Comparison of ENCODE assay signal across 8 cellular contexts in the genomic region with DNA sequence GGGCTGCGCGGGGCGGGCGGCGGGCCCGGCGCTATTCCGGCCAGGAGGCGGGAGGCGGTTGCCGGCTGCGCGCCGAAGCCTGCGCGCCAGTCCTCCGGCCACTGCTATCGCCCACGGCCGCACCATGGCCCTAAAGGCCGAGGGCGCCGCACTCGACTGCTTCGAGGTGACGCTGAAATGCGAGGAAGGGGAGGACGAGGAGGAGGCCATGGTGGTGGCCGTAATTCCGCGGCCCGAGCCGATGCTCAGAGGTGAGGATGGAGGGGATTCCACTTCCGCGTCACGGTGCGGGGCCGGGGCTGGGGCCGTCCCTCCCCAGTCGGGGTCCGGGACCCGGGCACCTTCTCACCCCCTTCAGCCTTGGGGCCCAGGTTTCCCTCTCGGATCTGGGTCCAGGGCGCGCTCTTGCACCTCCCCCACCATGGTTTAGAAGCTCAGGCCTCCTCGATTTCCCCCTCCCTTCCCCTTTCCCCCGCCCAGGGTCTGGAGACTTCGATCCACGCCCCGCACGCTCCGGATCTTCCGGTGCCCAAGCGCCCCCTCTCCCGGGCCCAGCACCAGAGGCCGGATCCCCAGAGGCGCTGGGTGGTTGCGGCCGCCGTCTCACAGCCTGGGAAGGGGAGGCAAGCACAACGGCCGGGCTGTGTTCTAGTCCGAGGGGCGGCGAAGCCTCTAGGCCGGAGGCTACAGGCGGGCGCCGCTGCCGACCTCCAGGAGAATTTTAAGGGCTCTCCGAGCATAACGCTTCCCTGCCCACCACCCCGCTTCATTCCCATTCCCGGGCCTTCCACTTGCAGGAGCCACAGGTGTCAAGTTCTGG. TPM values are rescaled to one million over a fixed set of nuclear protein-coding genes. Genes with fewer than 3 reads are reported as not detected.
A peak's percentile ranks its signal among the peaks of the same experiment; 100 is the strongest.
DNase-seq lines count a peak whose midpoint lies in the region; ATAC-seq and TF ChIP-seq lines count a peak whose summit lies in the region.

No MANE protein-coding gene starts in this region.

- peaks cover 3% of the 10 kb centered on the region for H3K27me3 Mint-ChIP-seq in activated CD4-positive, alpha-beta T cell treated with anti-CD3 and anti-CD28 coated beads, Interleukin-2, amount 10 ng/mL, durations not matched to agents 24 days and 14 days
- no peaks in the 10 kb centered on the region for H3K27me3 Mint-ChIP-seq in stimulated activated memory B cell treated with anti-CD40 and anti-IgM and Interleukin-4, amounts not matched to agents 10 μg/mL and 1 μg/mL and 100 μg/mL, for 72 hours

- H3K27ac ChIP-seq in HCT116 (ENCODE audit: low read depth, low read length) (peak overlapping the region; percentile 91), MM.1S (ENCODE audit: low read length) (peak overlapping the region; percentile 43; the same call in 1 of the 2 replicates), lung (ENCODE audit: low read depth in 1 of 2, low read length in 1 of 2) (peak overlapping the region; percentile 74 to 94)
- H3K27ac ChIP-seq in effector memory CD4-positive, alpha-beta T cell (ENCODE audit: insufficient read depth, low read length, poor library complexity, severe bottlenecking): peak overlapping the region; percentile 55

- CTCF ChIA-PET in HCT116 (lab: Charles Lee): interaction anchor here (1.1 kb wide), 1 partner anchor 25 kb away, joined by 3 read pairs; the partner anchor contains the start of gene MARK2

- H3K4me2 ChIP-seq in HCT116 (ENCODE audit: low read length) (peak overlapping the region; percentile 89), MM.1S (ENCODE audit: low read depth, low read length) (peak overlapping the region; percentile 89)

- H3K4me1 ChIP-seq in HCT116 (ENCODE audit: control insufficient read depth in 1 of 2, insufficient read depth in 2 of 2, low read length in 2 of 2) (peaks cover 10 to 19% of the 10 kb centered on the region in 2 experiments; a peak in 3 of 4 replicates), MM.1S (ENCODE audit: low read length) (peaks cover 13% of the 10 kb centered on the region), lung (ENCODE audit: control insufficient read depth in 2 of 2, insufficient read depth in 2 of 2, low read length in 2 of 2) (peaks cover 0 to 4% of the 10 kb centered on the region in 2 donors)
- H3K4me1 ChIP-seq in effector memory CD4-positive, alpha-beta T cell (ENCODE audit: control insufficient read depth, insufficient read depth, low read length, poor library complexity, severe bottlenecking): peaks cover 14% of the 10 kb centered on the region

- no peaks in the 10 kb centered on the region for H3K9me3 ChIP-seq in HCT116 (ENCODE audit: control insufficient read depth in 1 of 2, insufficient read depth in 1 of 2, low read depth in 1 of 2, low read length in 2 of 2)
- no peaks in the 10 kb centered on the region for H3K9me3 ChIP-seq in MM.1S (replicated peaks; ENCODE audit: insufficient read depth, low read length)
- H3K9me3 ChIP-seq in effector memory CD4-positive, alpha-beta T cell (ENCODE audit: control insufficient read depth, low read length): no peaks in the 10 kb centered on the region
- H3K9me3 ChIP-seq in lung (ENCODE audit: control insufficient read depth in 2 of 2, insufficient read depth in 1 of 2, low read length in 1 of 2): no peaks in the 10 kb centered on the region

- peak overlapping the region; percentile 86 for H3K4me3 Mint-ChIP-seq in activated CD4-positive, alpha-beta T cell treated with anti-CD3 and anti-CD28 coated beads, Interleukin-2, amount 10 ng/mL, durations not matched to agents 24 days and 14 days
- peak overlapping the region; percentile 85 for H3K4me3 Mint-ChIP-seq in stimulated activated memory B cell treated with anti-CD40 and anti-IgM and Interleukin-4, amounts not matched to agents 10 μg/mL and 1 μg/mL and 100 μg/mL, for 72 hours

- POLR2A ChIA-PET in HCT116 (lab: Charles Lee): interaction anchor here (1.3 kb wide), 1 partner anchor 11 kb away, joined by 3 read pairs; no protein-coding TSS in a partner anchor

- no peak for TF ChIP-seq CTCF in HCT116 (IDR thresholded peaks at IDR 0.05 in 2 of 3, conservative IDR thresholded peaks at IDR 0.05 in 1 of 3; ENCODE audit: borderline replicate concordance in 1 of 3, insufficient read depth in 1 of 3, low read depth in 2 of 3, low read length in 2 of 3)
- no peak for TF ChIP-seq CTCF in MM.1S (IDR thresholded peaks at IDR 0.05; ENCODE audit: low read length)
- no peak for TF ChIP-seq CTCF in lung (IDR thresholded peaks at IDR 0.05; ENCODE audit: control extremely low read depth, extremely low read depth)

- RAD21 ChIA-PET in HCT116 (lab: Charles Lee; ENCODE audit: low non-redundant PET in 1 of 2, low total read pairs in 2 of 2, uncharacterized antibody in 2 of 2, unreplicated experiment in 2 of 2): interaction anchor here in 1 of 2 experiments (0.8 kb wide), 1 partner anchor 45 kb away, joined by 3 read pairs; the partner anchor contains the start of gene ZFTA

- ATAC-seq in HCT116 (peak; percentile 75), lung (ENCODE audit: insufficient read depth, low FRiP score) (peak; percentile 22)
- peak; percentile 70 for ATAC-seq in stimulated activated memory B cell treated with anti-CD40 and anti-IgM and Interleukin-4, amounts not matched to agents 10 μg/mL and 1 μg/mL and 100 μg/mL, for 72 hours

- peaks cover 27% of the 10 kb centered on the region for H3K36me3 Mint-ChIP-seq in activated CD4-positive, alpha-beta T cell treated with anti-CD3 and anti-CD28 coated beads, Interleukin-2, amount 10 ng/mL, durations not matched to agents 24 days and 14 days (ENCODE audit: low read depth)
- peaks cover 26% of the 10 kb centered on the region for H3K36me3 Mint-ChIP-seq in stimulated activated memory B cell treated with anti-CD40 and anti-IgM and Interleukin-4, amounts not matched to agents 10 μg/mL and 1 μg/mL and 100 μg/mL, for 72 hours

- peaks cover 4% of the 10 kb centered on the region; the same call in 1 of the 2 replicates for H4K20me1 ChIP-seq in HCT116 (ENCODE audit: insufficient read depth)
- H4K20me1 ChIP-seq in MM.1S (ENCODE audit: insufficient read depth, low read length): no peaks in the 10 kb centered on the region

- H2AFZ ChIP-seq in HCT116 (ENCODE audit: low read depth, low read length, poor library complexity, severe bottlenecking): no peak overlapping the region
- H2AFZ ChIP-seq in MM.1S (ENCODE audit: low read length): peak overlapping the region; percentile 94

- DNase-seq in NCI-H1417 (lab: John Stamatoyannopoulos, UW) (peak; percentile 37 to 87 (median 83)), NCI-H1417 treated with DMSO at 0.1 percent for 48 hours (lab: John Stamatoyannopoulos, UW) (no peak), HCT116 (ENCODE audit: low read depth, low spot score) (no peak), MM.1S (peak; percentile 50), lung (ENCODE audit: low spot score) (peak; percentile 37)
- peak; percentile 85 for DNase-seq in activated CD4-positive, alpha-beta T cell treated with anti-CD3 and anti-CD28 coated beads, Interleukin-2, amount 10 ng/mL, durations not matched to agents 24 days and 14 days
- DNase-seq in effector memory CD4-positive, alpha-beta T cell: peak in 1 of 3 donors; percentile 13

- H3K36me3 ChIP-seq in HCT116 (ENCODE audit: control insufficient read depth in 1 of 2, insufficient read depth in 2 of 2, low read length in 2 of 2) (peaks cover 12 to 20% of the 10 kb centered on the region in 2 experiments; a peak in 2 of 4 replicates), MM.1S (replicated peaks; ENCODE audit: insufficient read depth, low read length) (peaks cover 6% of the 10 kb centered on the region; the same call in 1 of the 2 replicates), lung (ENCODE audit: control insufficient read depth in 2 of 2, insufficient read depth in 2 of 2, low read length in 2 of 2) (peaks cover 5 to 14% of the 10 kb centered on the region in 2 donors)
- peaks cover 9% of the 10 kb centered on the region for H3K36me3 ChIP-seq in effector memory CD4-positive, alpha-beta T cell (ENCODE audit: control insufficient read depth, insufficient read depth, low read length)

- H3K27me3 ChIP-seq in HCT116 (ENCODE audit: insufficient read depth, low read length) (no peaks in the 10 kb centered on the region), MM.1S (replicated peaks; ENCODE audit: insufficient read depth, low read length) (no peaks in the 10 kb centered on the region), lung (ENCODE audit: control insufficient read depth, insufficient read depth) (no peaks in the 10 kb centered on the region)
- H3K27me3 ChIP-seq in effector memory CD4-positive, alpha-beta T cell (replicated peaks; ENCODE audit: control insufficient read depth, insufficient read depth, low read length, poor library complexity, severe bottlenecking): no peaks in the 10 kb centered on the region

- no peak for TF ChIP-seq RAD21 in HCT116 (IDR thresholded peaks at IDR 0.05; ENCODE audit: low read depth)

- BruUV-seq in HCT116 (replicated peaks; lab: Mats Ljungman, UMichigan): no TSS peak

- intact Hi-C loops in HCT116 (cut with micrococcal nuclease): no loop called here
- intact Hi-C loops in activated CD4-positive, alpha-beta T cell treated with anti-CD3 and anti-CD28 coated beads, Interleukin-2, amount 10 ng/mL, durations not matched to agents 24 days and 14 days (cut with micrococcal nuclease): loop anchor here (1.0 to 2.0 kb wide), 3 partner anchors 25 to 131 kb away; partner anchors contain the start of gene MARK2

- no peak for TF ChIP-seq POLR2A in HCT116 (IDR thresholded peaks at IDR 0.05; ENCODE audit: borderline replicate concordance, extremely low read depth, insufficient read depth, insufficient read length)

- H3K9ac ChIP-seq in HCT116 (ENCODE audit: low read length) (peak overlapping the region; percentile 96), MM.1S (ENCODE audit: low read length) (peak overlapping the region; percentile 90)

- H3K79me2 ChIP-seq in HCT116 (ENCODE audit: insufficient read depth, low read length): peaks cover 47% of the 10 kb centered on the region
- peaks cover 42% of the 10 kb centered on the region for H3K79me2 ChIP-seq in MM.1S (ENCODE audit: low read length)

- H3K9me2 ChIP-seq in HCT116 (ENCODE audit: insufficient read depth) (no peaks in the 10 kb centered on the region), MM.1S (replicated peaks; ENCODE audit: insufficient read depth, low read length) (no peaks in the 10 kb centered on the region)

- peaks cover 30% of the 10 kb centered on the region for H3K4me1 Mint-ChIP-seq in activated CD4-positive, alpha-beta T cell treated with anti-CD3 and anti-CD28 coated beads, Interleukin-2, amount 10 ng/mL, durations not matched to agents 24 days and 14 days
- peaks cover 24% of the 10 kb centered on the region for H3K4me1 Mint-ChIP-seq in stimulated activated memory B cell treated with anti-CD40 and anti-IgM and Interleukin-4, amounts not matched to agents 10 μg/mL and 1 μg/mL and 100 μg/mL, for 72 hours

- 1% methylated on average over 68 to 74 of the region's 74 CpGs for WGBS in lung, 2 donors

- H3F3A ChIP-seq in MM.1S (ENCODE audit: insufficient read depth, low read length): 0 out of 2 replicates have a peak, but pooled peaks cover 3% of the 10 kb centered on the region

- H3K4me3 ChIP-seq in HCT116 (replicated peaks in 1 of 2; ENCODE audit: low read depth in 1 of 2, low read length in 2 of 2) (peak overlapping the region; percentile 81 to 92), MM.1S (ENCODE audit: low read length) (peak overlapping the region; percentile 97), lung (peak overlapping the region; percentile 99)
- peak overlapping the region; percentile 77 for H3K4me3 ChIP-seq in effector memory CD4-positive, alpha-beta T cell (ENCODE audit: insufficient read depth, low read depth, low read length, poor library complexity, severe bottlenecking)

- peak overlapping the region; percentile 78 for H3K27ac Mint-ChIP-seq in activated CD4-positive, alpha-beta T cell treated with anti-CD3 and anti-CD28 coated beads, Interleukin-2, amount 10 ng/mL, durations not matched to agents 24 days and 14 days
- H3K27ac Mint-ChIP-seq in stimulated activated memory B cell treated with anti-CD40 and anti-IgM and Interleukin-4, amounts not matched to agents 10 μg/mL and 1 μg/mL and 100 μg/mL, for 72 hours: peak overlapping the region; percentile 68

- no peaks in the 10 kb centered on the region for H3K9me3 Mint-ChIP-seq in activated CD4-positive, alpha-beta T cell treated with anti-CD3 and anti-CD28 coated beads, Interleukin-2, amount 10 ng/mL, durations not matched to agents 24 days and 14 days
- H3K9me3 Mint-ChIP-seq in stimulated activated memory B cell treated with anti-CD40 and anti-IgM and Interleukin-4, amounts not matched to agents 10 μg/mL and 1 μg/mL and 100 μg/mL, for 72 hours: no peaks in the 10 kb centered on the region

RNA-seq across cellular contexts. Expression of gene SPINDOC, which starts 0.5 kb away (rescaled TPM):
- 50.9 TPM for total RNA-seq in HCT116 (2021; ENCODE audit: unreplicated experiment)
- polyA plus RNA-seq in HCT116 (2012): 46.0 and 47.4 TPM in 2 replicates
- 60.2 and 65.8 TPM in 2 replicates for total RNA-seq in activated CD4-positive, alpha-beta T cell treated with anti-CD3 and anti-CD28 coated beads, Interleukin-2, amount 10 ng/mL, durations not matched to agents 24 days and 14 days
- 10 to 100 TPM; 12.7 to 15.6 TPM for total RNA-seq in lung
- 10 to 100 TPM in 1 of 2 donors, 1 to 10 TPM in 1; 9.9 to 23.9 TPM for polyA plus RNA-seq in lung

RNA-seq across cellular contexts. Expression of gene MARK2, which starts 25.1 kb away (rescaled TPM):
- total RNA-seq in HCT116 (2021; ENCODE audit: unreplicated experiment) (39.8 TPM), lung (10 to 100 TPM; 35.3 to 42.9 TPM)
- 22.8 and 26.2 TPM in 2 replicates for polyA plus RNA-seq in HCT116 (2012)
- total RNA-seq in activated CD4-positive, alpha-beta T cell treated with anti-CD3 and anti-CD28 coated beads, Interleukin-2, amount 10 ng/mL, durations not matched to agents 24 days and 14 days: 34.2 and 41.0 TPM in 2 replicates
- 10 to 100 TPM; 15.5 to 29.2 TPM for polyA plus RNA-seq in lung

RNA-seq across cellular contexts. Expression of gene ZFTA, which starts 45.2 kb away (rescaled TPM):
- total RNA-seq in HCT116 (2021; ENCODE audit: unreplicated experiment) (14.7 TPM), lung (10 to 100 TPM in 1 of 2 donors, 1 to 10 TPM in 1; 8.7 to 21.8 TPM)
- 6.3 and 7.2 TPM in 2 replicates for polyA plus RNA-seq in HCT116 (2012)
- 3.8 and 5.3 TPM in 2 replicates for total RNA-seq in activated CD4-positive, alpha-beta T cell treated with anti-CD3 and anti-CD28 coated beads, Interleukin-2, amount 10 ng/mL, durations not matched to agents 24 days and 14 days
- polyA plus RNA-seq in lung: 1 to 10 TPM; 4.1 to 4.6 TPM

Comparison
In these comparisons a context has a peak if more than half of its experiments do, and no peak if none do; other contexts are left out.
1. DNase-seq: peak in NCI-H1417 (3 of 3), MM.1S (single experiment), activated CD4-positive, alpha-beta T cell treated with anti-CD3 and anti-CD28 coated beads, Interleukin-2, amount 10 ng/mL, durations not matched to agents 24 days and 14 days (single experiment) and lung (single experiment); none in NCI-H1417 treated with DMSO at 0.1 percent for 48 hours (single experiment) and HCT116 (single experiment).
2. ATAC-seq: peak in every context shown above with its lines; median percentile 75 in HCT116; 70 in stimulated activated memory B cell treated with anti-CD40 and anti-IgM and Interleukin-4, amounts not matched to agents 10 μg/mL and 1 μg/mL and 100 μg/mL, for 72 hours; 22 in lung.
3. Peak in every context shown above with its lines, with median percentiles within 50 percentile points of each other: H3K27ac ChIP-seq and H3K4me3 ChIP-seq.